ENCODE assay signal across 9 cellular contexts in genomic region chr10:16441106-16441850, GRCh38. TPM values are rescaled to one million over a fixed set of nuclear protein-coding genes. Genes with fewer than 3 reads are reported as not detected.
DNase-seq lines count a peak whose midpoint lies in the region; ATAC-seq, FAIRE-seq and TF ChIP-seq lines count a peak whose summit lies in the region.
"Had no signal": no experiment of that assay in that cellular context is flagged by ENCODE, and none has a peak within 500 bp of the region (broad histone marks: within the 10 kb centered on the region; RNA-seq: fewer than 3 reads in every experiment).

No MANE protein-coding gene starts in this region.

- H3K27me3 ChIP-seq in BLaER1, result no peaks in the 10 kb centered on the region
- H3K27me3 ChIP-seq in astrocyte (ENCODE audit: insufficient read depth, low read length), result no peaks in the 10 kb centered on the region
- H3K27me3 ChIP-seq in Caco-2 (replicated peaks; ENCODE audit: control insufficient read depth, insufficient read depth, low read length), result no peaks in the 10 kb centered on the region

- H3K36me3 Mint-ChIP-seq in HFFc6 (ENCODE audit: low read depth) (no peaks in the 10 kb centered on the region; the same call in 1 of the 2 replicates), astrocyte (ENCODE audit: low read depth, unreplicated experiment) (no peaks in the 10 kb centered on the region), Caco-2 (ENCODE audit: insufficient read depth, unreplicated experiment) (peaks cover 52% of the 10 kb centered on the region)

- no peak overlapping the region for H3K4me3 ChIP-seq in BLaER1
- H3K4me3 ChIP-seq in astrocyte (ENCODE audit: insufficient read depth, low read depth, low read length), result no peak overlapping the region
- no peak overlapping the region for H3K4me3 ChIP-seq in Caco-2 (ENCODE audit: low read depth, low read length)

- POLR2A ChIA-PET in Caco-2 (lab: Charles Lee), result no interaction called here

- TF ChIP-seq CTCF in HFFc6 (IDR thresholded peaks at IDR 0.05) (no peak), astrocyte (IDR thresholded peaks at IDR 0.05; ENCODE audit: insufficient read depth, low read depth, low read length) (no peak), Caco-2 (IDR thresholded peaks at IDR 0.05; ENCODE audit: insufficient read depth in 1 of 2, low read depth in 1 of 2, low read length in 1 of 2, severe bottlenecking in 1 of 2, unreplicated experiment in 1 of 2) (no peak)

- peaks cover 60% of the 10 kb centered on the region for H4K20me1 ChIP-seq in BLaER1
- H4K20me1 ChIP-seq in astrocyte (ENCODE audit: insufficient read depth, low read length), result no peaks in the 10 kb centered on the region

- intact Hi-C loops in Caco-2 (cut with micrococcal nuclease; ENCODE audit: unreplicated experiment), result no loop called here

- no peak for FAIRE-seq in astrocyte (lab: Jason Lieb, UNC)

- no peaks in the 10 kb centered on the region for H3K79me2 ChIP-seq in astrocyte (ENCODE audit: insufficient read depth, low read length)

- ATAC-seq in GM19023 (IDR thresholded peaks at IDR 0.05; ENCODE audit: unreplicated experiment), result no peak

- no TSS peak for BruUV-seq in Caco-2 (replicated peaks; lab: Mats Ljungman, UMichigan)

- DNase-seq in HFFc6, result peak; percentile 9
- peak; percentile 14 for DNase-seq in astrocyte (ENCODE audit: low read depth)
- peak; percentile 3 for DNase-seq in left kidney (ENCODE audit: low read depth, low spot score)
- DNase-seq in stimulated activated CD4-positive, alpha-beta T cell treated with anti-CD3 and anti-CD28 coated beads, Interleukin-4, amount 100 ng/mL, for 24 hours, result no peak
- no peak for DNase-seq in anterior cingulate cortex (lab: John Stamatoyannopoulos, UW)
- no peak for DNase-seq in Caco-2
- DNase-seq: activated CD4-positive, CD25-positive, alpha-beta regulatory T cell had no signal

- H2AFZ ChIP-seq in astrocyte (ENCODE audit: low read depth, low read length), result no peak overlapping the region

- CTCF ChIA-PET in Caco-2 (lab: Charles Lee), result no interaction called here

- H3K4me1 ChIP-seq in BLaER1 (peaks cover 45% of the 10 kb centered on the region), astrocyte (ENCODE audit: insufficient read depth, low read length) (no peaks in the 10 kb centered on the region), Caco-2 (peaks cover 7% of the 10 kb centered on the region)

- H3K9me3 Mint-ChIP-seq in HFFc6 (no peaks in the 10 kb centered on the region; the same call in 1 of the 2 replicates), astrocyte (ENCODE audit: unreplicated experiment) (no peaks in the 10 kb centered on the region), Caco-2 (ENCODE audit: unreplicated experiment) (no peaks in the 10 kb centered on the region)

- H3K4me3 Mint-ChIP-seq in HFFc6 (no peak overlapping the region; the same call in 1 of the 2 replicates), astrocyte (ENCODE audit: unreplicated experiment) (no peak overlapping the region), Caco-2 (ENCODE audit: unreplicated experiment) (no peak overlapping the region)

- H3K9ac ChIP-seq in BLaER1, result no peak overlapping the region
- H3K9ac ChIP-seq in astrocyte (ENCODE audit: low read length), result no peak overlapping the region

- no peak overlapping the region for H3K27ac ChIP-seq in BLaER1
- no peak overlapping the region for H3K27ac ChIP-seq in astrocyte (ENCODE audit: low read depth, low read length)

- H3K27me3 Mint-ChIP-seq in HFFc6 (ENCODE audit: insufficient read depth), result no peaks in the 10 kb centered on the region
- peaks cover 4% of the 10 kb centered on the region for H3K27me3 Mint-ChIP-seq in astrocyte (ENCODE audit: low read depth, unreplicated experiment)
- H3K27me3 Mint-ChIP-seq in Caco-2 (ENCODE audit: insufficient read depth, unreplicated experiment), result no peaks in the 10 kb centered on the region

- H3K27ac Mint-ChIP-seq in HFFc6 (no peak overlapping the region), astrocyte (ENCODE audit: unreplicated experiment) (peak overlapping the region; percentile 63), Caco-2 (ENCODE audit: unreplicated experiment) (no peak overlapping the region)

- peaks cover 21% of the 10 kb centered on the region for H3K4me1 Mint-ChIP-seq in HFFc6 (ENCODE audit: low read depth)
- peaks cover 18% of the 10 kb centered on the region for H3K4me1 Mint-ChIP-seq in astrocyte (ENCODE audit: low read depth, unreplicated experiment)
- peaks cover 6% of the 10 kb centered on the region for H3K4me1 Mint-ChIP-seq in Caco-2 (ENCODE audit: low read depth, unreplicated experiment)

- H3K36me3 ChIP-seq in BLaER1 (peaks cover 77% of the 10 kb centered on the region), astrocyte (ENCODE audit: insufficient read depth, low read length) (no peaks in the 10 kb centered on the region), Caco-2 (ENCODE audit: control insufficient read depth, insufficient read depth, low read length) (peaks cover 2% of the 10 kb centered on the region)

- H3K4me2 ChIP-seq in BLaER1 (peak overlapping the region; percentile 20; the same call in 1 of the 2 replicates), astrocyte (ENCODE audit: low read length) (peak overlapping the region; percentile 17)

- H3K9me3 ChIP-seq in BLaER1, result no peaks in the 10 kb centered on the region; the same call in 1 of the 2 replicates
- H3K9me3 ChIP-seq in astrocyte (ENCODE audit: insufficient read depth, low read depth, low read length), result no peaks in the 10 kb centered on the region
- H3K9me3 ChIP-seq in Caco-2, result no peaks in the 10 kb centered on the region

RNA-seq across cellular contexts. Expression of gene PTER, which starts 4.5 kb away (rescaled TPM):
- total RNA-seq in HFFc6 (2021; fragmentation: NEBNext Ultra II Directional; extraction: Animal tissue kit (Norgen Biotek cat#: 25700)), result 1 to 10 TPM in 4 of 6 experiments, under 1 TPM in 2; 0.47 to 4.7 (median 3.0) TPM
- total RNA-seq in astrocyte (2.5 and 2.6 TPM in 2 replicates), Caco-2 (2022) (25.8 and 27.4 TPM in 2 replicates)

Comparison
In these comparisons a context has a peak if more than half of its experiments do, and no peak if none do; other contexts are left out.
1. DNase-seq: peak in HFFc6 (single experiment), astrocyte (single experiment) and left kidney (single experiment); none in stimulated activated CD4-positive, alpha-beta T cell treated with anti-CD3 and anti-CD28 coated beads, Interleukin-4, amount 100 ng/mL, for 24 hours (single experiment), anterior cingulate cortex (0 of 58) and Caco-2 (0 of 2).